ENCODE assay signal across 2 cellular contexts in the genomic region with DNA sequence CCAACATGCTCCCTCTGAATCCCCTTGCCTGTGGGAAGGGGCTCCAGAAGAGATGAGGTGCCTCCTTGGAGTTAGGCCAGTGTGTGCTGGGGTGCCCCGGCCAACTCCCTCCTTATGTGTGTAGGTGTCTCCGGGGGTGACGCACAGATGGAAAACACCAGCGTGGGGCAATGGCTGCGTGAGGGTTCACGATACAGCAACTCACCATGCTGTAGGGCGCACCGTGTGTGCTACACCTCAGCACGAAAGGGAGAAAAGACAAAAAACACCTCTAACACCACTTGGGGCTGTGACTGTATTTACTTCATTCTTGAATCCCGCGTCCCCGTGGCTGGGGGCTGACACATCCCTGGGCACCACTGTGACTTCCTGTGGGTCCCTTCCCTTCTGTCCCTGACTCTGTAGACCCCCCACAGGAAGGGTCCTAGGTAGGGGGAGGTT.
TF ChIP-seq lines count a peak whose summit lies in the region.

No MANE protein-coding gene starts in this region.

TF ChIP-seq in HEK293, 187 proteins besides CTCF, POLR2A, EP300 and RAD21:
- TF ChIP-seq ZNF132 (tag by site-specific recombination; IDR thresholded peaks at IDR 0.05; ENCODE audit: borderline replicate concordance) = no peak
- TF ChIP-seq TCF7L2 (IDR thresholded peaks at IDR 0.05; ENCODE audit: borderline replicate concordance, low read depth, low read length) = no peak
- no peak for TF ChIP-seq SETDB1 (IDR thresholded peaks at IDR 0.05; ENCODE audit: insufficient read length, low read length)
- TF ChIP-seq ZNF626 (tag by site-specific recombination; IDR thresholded peaks at IDR 0.05) = no peak
- TF ChIP-seq ZNF660 (tag by site-specific recombination; IDR thresholded peaks at IDR 0.05) = no peak
- TF ChIP-seq, protein P1, sequence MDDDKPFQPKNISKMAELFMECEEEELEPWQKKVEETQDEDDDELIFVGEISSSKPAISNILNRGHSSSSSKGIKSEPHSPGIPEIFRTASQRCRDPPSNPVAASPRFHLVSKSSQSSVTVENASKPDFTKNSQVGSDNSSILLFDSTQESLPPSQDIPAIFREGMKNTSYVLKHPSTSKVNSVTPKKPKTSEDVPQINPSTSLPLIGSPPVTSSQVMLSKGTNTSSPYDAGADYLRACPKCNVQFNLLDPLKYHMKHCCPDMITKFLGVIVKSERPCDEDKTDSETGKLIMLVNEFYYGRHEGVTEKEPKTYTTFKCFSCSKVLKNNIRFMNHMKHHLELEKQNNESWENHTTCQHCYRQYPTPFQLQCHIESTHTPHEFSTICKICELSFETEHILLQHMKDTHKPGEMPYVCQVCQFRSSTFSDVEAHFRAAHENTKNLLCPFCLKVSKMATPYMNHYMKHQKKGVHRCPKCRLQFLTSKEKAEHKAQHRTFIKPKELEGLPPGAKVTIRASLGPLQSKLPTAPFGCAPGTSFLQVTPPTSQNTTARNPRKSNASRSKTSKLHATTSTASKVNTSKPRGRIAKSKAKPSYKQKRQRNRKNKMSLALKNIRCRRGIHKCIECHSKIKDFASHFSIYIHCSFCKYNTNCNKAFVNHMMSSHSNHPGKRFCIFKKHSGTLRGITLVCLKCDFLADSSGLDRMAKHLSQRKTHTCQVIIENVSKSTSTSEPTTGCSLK (tag by site-specific recombination; IDR thresholded peaks at IDR 0.05) = no peak
- no peak for TF ChIP-seq KLF7 (tag by site-specific recombination; IDR thresholded peaks at IDR 0.05; ENCODE audit: borderline replicate concordance)
- no peak for TF ChIP-seq GLI2 (tag by site-specific recombination; IDR thresholded peaks at IDR 0.05; ENCODE audit: borderline replicate concordance, low read depth)
- no peak for TF ChIP-seq ZNF248 (tag by site-specific recombination; IDR thresholded peaks at IDR 0.05)
- no peak for TF ChIP-seq BCL11A (tag by site-specific recombination; IDR thresholded peaks at IDR 0.05; ENCODE audit: low read depth)
- no peak for TF ChIP-seq GLI4 (tag by site-specific recombination; IDR thresholded peaks at IDR 0.05)
- no peak for TF ChIP-seq ZNF433 (tag by site-specific recombination; IDR thresholded peaks at IDR 0.05; ENCODE audit: low read depth)
- TF ChIP-seq ZSCAN23 (tag by site-specific recombination; IDR thresholded peaks at IDR 0.05) = no peak
- TF ChIP-seq ZNF37A (tag by site-specific recombination; IDR thresholded peaks at IDR 0.05) = no peak
- TF ChIP-seq ZNF518A (tag by site-specific recombination; conservative IDR thresholded peaks at IDR 0.05; ENCODE audit: low read depth) = no peak
- no peak for TF ChIP-seq ZNF621 (tag by site-specific recombination; IDR thresholded peaks at IDR 0.05)
- TF ChIP-seq ZNF776 (tag by site-specific recombination; IDR thresholded peaks at IDR 0.05; ENCODE audit: borderline replicate concordance) = no peak
- TF ChIP-seq, protein P2, sequence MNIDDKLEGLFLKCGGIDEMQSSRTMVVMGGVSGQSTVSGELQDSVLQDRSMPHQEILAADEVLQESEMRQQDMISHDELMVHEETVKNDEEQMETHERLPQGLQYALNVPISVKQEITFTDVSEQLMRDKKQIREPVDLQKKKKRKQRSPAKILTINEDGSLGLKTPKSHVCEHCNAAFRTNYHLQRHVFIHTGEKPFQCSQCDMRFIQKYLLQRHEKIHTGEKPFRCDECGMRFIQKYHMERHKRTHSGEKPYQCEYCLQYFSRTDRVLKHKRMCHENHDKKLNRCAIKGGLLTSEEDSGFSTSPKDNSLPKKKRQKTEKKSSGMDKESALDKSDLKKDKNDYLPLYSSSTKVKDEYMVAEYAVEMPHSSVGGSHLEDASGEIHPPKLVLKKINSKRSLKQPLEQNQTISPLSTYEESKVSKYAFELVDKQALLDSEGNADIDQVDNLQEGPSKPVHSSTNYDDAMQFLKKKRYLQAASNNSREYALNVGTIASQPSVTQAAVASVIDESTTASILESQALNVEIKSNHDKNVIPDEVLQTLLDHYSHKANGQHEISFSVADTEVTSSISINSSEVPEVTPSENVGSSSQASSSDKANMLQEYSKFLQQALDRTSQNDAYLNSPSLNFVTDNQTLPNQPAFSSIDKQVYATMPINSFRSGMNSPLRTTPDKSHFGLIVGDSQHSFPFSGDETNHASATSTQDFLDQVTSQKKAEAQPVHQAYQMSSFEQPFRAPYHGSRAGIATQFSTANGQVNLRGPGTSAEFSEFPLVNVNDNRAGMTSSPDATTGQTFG (tag by site-specific recombination; IDR thresholded peaks at IDR 0.05; ENCODE audit: borderline replicate concordance) = no peak

TF ChIP-seq in K562, 482 proteins besides CTCF, POLR2A, EP300 and RAD21 (continues in another document):
- TF ChIP-seq CTBP1 (IDR thresholded peaks at IDR 0.05; ENCODE audit: borderline replicate concordance) (no peak), RNF2 (IDR thresholded peaks at IDR 0.05) (no peak), MYBL2 (IDR thresholded peaks at IDR 0.05; ENCODE audit: low read depth) (no peak), MYBL2 (CRISPR knock-in tag; IDR thresholded peaks at IDR 0.05; ENCODE audit: borderline replicate concordance) (no peak), ZFP1 (CRISPR knock-in tag; IDR thresholded peaks at IDR 0.05) (no peak), MCM7 (IDR thresholded peaks at IDR 0.05) (no peak), HDAC2 (IDR thresholded peaks at IDR 0.05) (no peak), CHD7 (IDR thresholded peaks at IDR 0.05; ENCODE audit: low read depth, low read length) (no peak), MED1 (CRISPR knock-in tag; IDR thresholded peaks at IDR 0.05; ENCODE audit: borderline replicate concordance) (no peak), NFE2L1 (tag; IDR thresholded peaks at IDR 0.05; ENCODE audit: borderline replicate concordance, low read depth) (no peak), ZNF407 (IDR thresholded peaks at IDR 0.05; ENCODE audit: low read depth) (no peak), ZNF316 (IDR thresholded peaks at IDR 0.05) (no peak)
- TF ChIP-seq, protein P3, sequence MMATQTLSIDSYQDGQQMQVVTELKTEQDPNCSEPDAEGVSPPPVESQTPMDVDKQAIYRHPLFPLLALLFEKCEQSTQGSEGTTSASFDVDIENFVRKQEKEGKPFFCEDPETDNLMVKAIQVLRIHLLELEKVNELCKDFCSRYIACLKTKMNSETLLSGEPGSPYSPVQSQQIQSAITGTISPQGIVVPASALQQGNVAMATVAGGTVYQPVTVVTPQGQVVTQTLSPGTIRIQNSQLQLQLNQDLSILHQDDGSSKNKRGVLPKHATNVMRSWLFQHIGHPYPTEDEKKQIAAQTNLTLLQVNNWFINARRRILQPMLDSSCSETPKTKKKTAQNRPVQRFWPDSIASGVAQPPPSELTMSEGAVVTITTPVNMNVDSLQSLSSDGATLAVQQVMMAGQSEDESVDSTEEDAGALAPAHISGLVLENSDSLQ (IDR thresholded peaks at IDR 0.05) = no peak
